ENCODE assay signal across 8 cellular contexts in genomic region chr16:1774456-1774795, GRCh38. TPM values are rescaled to one million over a fixed set of nuclear protein-coding genes. Genes with fewer than 3 reads are reported as not detected.
DNase-seq lines count a peak whose midpoint lies in the region; ATAC-seq and TF ChIP-seq lines count a peak whose summit lies in the region.

No MANE protein-coding gene starts in this region.

- H3K36me3 ChIP-seq in MG63 (peaks cover 61% of the 10 kb centered on the region), colonic mucosa (no peaks in the 10 kb centered on the region)

- intact Hi-C loops in CD4-positive, alpha-beta T cell (cut with DNase I, micrococcal nuclease) = loop anchor here (5.0 to 10.0 kb wide), 6 partner anchors 53 to 422 kb away; partner anchors contain the start of genes FAHD1 (in 1 of the 2), GNPTG (in 1 of the 2), HAGH (in 1 of the 2) and JPT2 (in 1 of the 2)
- intact Hi-C loops in colonic mucosa (cut with DNase I) = loop anchor here (5.0 kb wide), 1 partner anchor 162 kb away; the partner anchor contains the start of genes CRAMP1 and IFT140

- no peak for TF ChIP-seq CTCF in CD4-positive, alpha-beta T cell (IDR thresholded peaks at IDR 0.05)
- TF ChIP-seq CTCF in colonic mucosa (IDR thresholded peaks at IDR 0.05) (no peak), neural crest cell (conservative IDR thresholded peaks at IDR 0.05) (no peak)

- DNase-seq in CD4-positive, alpha-beta T cell = no peak
- DNase-seq in MG63 (no peak), colonic mucosa (no peak), neural crest cell (ENCODE audit: low read depth, low spot score) (no peak), amniotic stem cell (lab: John Stamatoyannopoulos, UW) (no peak)

- H3K4me3 ChIP-seq in MG63 (peak overlapping the region; percentile 79), colonic mucosa (peak overlapping the region; percentile 96)

- peak overlapping the region; percentile 48 for H3K4me3 Mint-ChIP-seq in CD4-positive, alpha-beta T cell
- peak overlapping the region; percentile 51 for H3K4me3 Mint-ChIP-seq in neural crest cell

- H3K9me3 Mint-ChIP-seq in CD4-positive, alpha-beta T cell = no peaks in the 10 kb centered on the region
- H3K9me3 Mint-ChIP-seq in neural crest cell = no peaks in the 10 kb centered on the region

- peaks cover 28% of the 10 kb centered on the region for H3K36me3 Mint-ChIP-seq in CD4-positive, alpha-beta T cell (ENCODE audit: low read depth)
- peaks cover 6% of the 10 kb centered on the region for H3K36me3 Mint-ChIP-seq in neural crest cell (ENCODE audit: low read depth)

- peaks cover 11% of the 10 kb centered on the region for H3K4me1 ChIP-seq in colonic mucosa

- ATAC-seq in CD4-positive, alpha-beta T cell (ENCODE audit: poor library complexity) = no peak
- no peak for ATAC-seq in HG02970 (IDR thresholded peaks at IDR 0.05; ENCODE audit: low FRiP score, unreplicated experiment)
- ATAC-seq in HG02870 (IDR thresholded peaks at IDR 0.05; ENCODE audit: unreplicated experiment) = no peak
- no peak for ATAC-seq in GM18858 (IDR thresholded peaks at IDR 0.05; ENCODE audit: unreplicated experiment)

- H3K27me3 ChIP-seq in CD4-positive, alpha-beta T cell (ENCODE audit: control insufficient read depth, insufficient read depth, low read length) = no peaks in the 10 kb centered on the region
- H3K27me3 ChIP-seq in MG63 (no peaks in the 10 kb centered on the region), colonic mucosa (no peaks in the 10 kb centered on the region)

- POLR2A ChIA-PET in CD4-positive, alpha-beta T cell (lab: Charles Lee) = interaction anchor here (1.0 to 7.9 kb wide), 3 partner anchors 7 to 15 kb away, joined by 3 to 163 read pairs (median 3); partner anchors contain the start of genes NUBP2 and SPSB3

- peak overlapping the region; percentile 80 to 95 for H3K9ac ChIP-seq in colonic mucosa (ENCODE audit: low read depth in 2 of 2, low read length in 2 of 2)

- no peaks in the 10 kb centered on the region for H3K9me3 ChIP-seq in CD4-positive, alpha-beta T cell (ENCODE audit: control insufficient read depth, low read length)
- H3K9me3 ChIP-seq in MG63 (no peaks in the 10 kb centered on the region), colonic mucosa (no peaks in the 10 kb centered on the region)

- no peaks in the 10 kb centered on the region for H3K27me3 Mint-ChIP-seq in CD4-positive, alpha-beta T cell
- H3K27me3 Mint-ChIP-seq in neural crest cell (ENCODE audit: low read depth) = peaks cover 6% of the 10 kb centered on the region

- peaks cover 16% of the 10 kb centered on the region for H3K4me1 Mint-ChIP-seq in CD4-positive, alpha-beta T cell (ENCODE audit: low read depth)
- H3K4me1 Mint-ChIP-seq in neural crest cell = peaks cover 8% of the 10 kb centered on the region

- CTCF ChIA-PET in CD4-positive, alpha-beta T cell (lab: Charles Lee) = interaction anchor here (4.0 kb wide), 1 partner anchor 8 kb away, joined by 21 read pairs; the partner anchor contains the start of genes NUBP2 and SPSB3

- no peak overlapping the region for H3K27ac ChIP-seq in CD4-positive, alpha-beta T cell (ENCODE audit: low read depth, low read length)
- no peak overlapping the region for H3K27ac ChIP-seq in colonic mucosa

- H3K27ac Mint-ChIP-seq in CD4-positive, alpha-beta T cell = no peak overlapping the region
- no peak overlapping the region for H3K27ac Mint-ChIP-seq in neural crest cell (ENCODE audit: unreplicated experiment)

RNA-seq across cellular contexts. Expression of gene MRPS34, which starts 1.5 kb away (rescaled TPM):
- 10 to 100 TPM; 25.5 to 26.9 TPM for total RNA-seq in CD4-positive, alpha-beta T cell
- total RNA-seq in MG63 (2014; rRNA removed; shearing (Covaris generic); ENCODE audit: low replicate concordance) = 225 and 308 TPM in 2 replicates
- total RNA-seq in colonic mucosa (100 to 1,000 TPM; 106 to 227 TPM), neural crest cell (135 and 141 TPM in 2 replicates)

RNA-seq across cellular contexts. Expression of gene EME2, which starts 1.8 kb away (rescaled TPM):
- total RNA-seq in CD4-positive, alpha-beta T cell = 10 to 100 TPM; 28.6 to 30.8 TPM
- total RNA-seq in MG63 (2014; rRNA removed; shearing (Covaris generic); ENCODE audit: low replicate concordance) = 3.3 and 6.6 TPM in 2 replicates
- 10 to 100 TPM; 16.7 to 30.6 TPM for total RNA-seq in colonic mucosa
- total RNA-seq in neural crest cell = 36.5 and 37.0 TPM in 2 replicates

RNA-seq across cellular contexts. Expression of gene NME3, which starts 3.1 kb away (rescaled TPM):
- 10 to 100 TPM; 46.2 to 54.2 TPM for total RNA-seq in CD4-positive, alpha-beta T cell
- 0.46 TPM in 1 of 2 replicates, not detected in the other for total RNA-seq in MG63 (2014; rRNA removed; shearing (Covaris generic); ENCODE audit: low replicate concordance)
- total RNA-seq in colonic mucosa (10 to 100 TPM; 61.3 to 79.7 TPM), neural crest cell (35.0 and 38.0 TPM in 2 replicates)

RNA-seq across cellular contexts. Expression of gene SPSB3, which starts 7.9 kb away (rescaled TPM):
- total RNA-seq in CD4-positive, alpha-beta T cell = 10 to 100 TPM; 86.3 to 87.6 TPM
- total RNA-seq in MG63 (2014; rRNA removed; shearing (Covaris generic); ENCODE audit: low replicate concordance) = 34.3 and 40.3 TPM in 2 replicates
- total RNA-seq in colonic mucosa (10 to 100 TPM; 32.7 to 35.9 TPM), neural crest cell (23.1 and 23.8 TPM in 2 replicates)

RNA-seq across cellular contexts. Expression of gene NUBP2, which starts 8.3 kb away (rescaled TPM):
- 10 to 100 TPM; 36.4 to 38.1 TPM for total RNA-seq in CD4-positive, alpha-beta T cell
- total RNA-seq in MG63 (2014; rRNA removed; shearing (Covaris generic); ENCODE audit: low replicate concordance) = 156 and 163 TPM in 2 replicates
- total RNA-seq in colonic mucosa (10 to 100 TPM; 30.0 to 72.8 TPM), neural crest cell (71.0 and 73.8 TPM in 2 replicates)

Comparison
In these comparisons a context has a peak if more than half of its experiments do, and no peak if none do; other contexts are left out.
1. RNA of gene NME3, which starts 3.1 kb away (total RNA-seq): 61.3 to 79.7 TPM in colonic mucosa, 46.2 to 54.2 TPM in CD4-positive, alpha-beta T cell and 35.0 to 38.0 TPM in neural crest cell; 0.46 TPM in MG63; every median in the first group is over 10 times any median in the second.